23 cellular contexts compared by ENCODE assay signal in the genomic region with DNA sequence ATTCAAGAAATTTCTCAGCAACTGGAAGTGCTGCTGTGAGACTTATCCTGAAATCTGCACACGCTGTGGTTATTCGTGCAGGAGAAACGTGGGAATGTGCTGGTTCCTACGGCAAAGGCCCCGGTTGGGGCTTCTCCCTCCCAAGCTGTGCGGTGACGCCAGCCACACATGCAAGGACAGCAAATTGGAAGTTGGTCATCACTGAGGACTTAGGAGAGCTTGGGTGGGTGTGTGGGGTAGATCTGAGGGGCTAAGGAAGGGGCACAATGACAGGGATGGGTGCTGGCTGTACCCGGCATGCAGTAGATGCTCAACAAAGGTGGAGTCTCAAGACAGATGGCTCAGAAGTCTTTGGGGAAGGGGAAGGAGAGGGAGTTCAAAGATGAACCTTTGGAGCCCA.
"Had no signal": no experiment of that assay in that cellular context is flagged by ENCODE, and none has a peak within 500 bp of the region (broad histone marks: within the 10 kb centered on the region; RNA-seq: fewer than 3 reads in every experiment).

No MANE protein-coding gene starts in this region.

- H3K4me1 ChIP-seq: psoas muscle had no signal

- H3K9me3 ChIP-seq: esophagus squamous epithelium, mucosa of descending colon, psoas muscle, sigmoid colon, testis, tibial artery had no signal

- H3K4me3 Mint-ChIP-seq: memory B cell; mesothelial cell of epicardium; naive B cell; natural killer cell treated with Interleukin-12 subunit alpha and Interleukin-12 subunit beta and Interleukin-15 and Interleukin-18, amount 100 ng/mL, for 72 hours; neural crest cell; stimulated activated memory B cell treated with anti-CD40 and anti-IgM and Interleukin-4, amounts not matched to agents 10 μg/mL and 1 μg/mL and 100 μg/mL, for 72 hours; type B pancreatic cell had no signal

- H3K27ac Mint-ChIP-seq: memory B cell; mesothelial cell of epicardium; naive B cell; natural killer cell treated with Interleukin-12 subunit alpha and Interleukin-12 subunit beta and Interleukin-15 and Interleukin-18, amount 100 ng/mL, for 72 hours; stimulated activated memory B cell treated with anti-CD40 and anti-IgM and Interleukin-4, amounts not matched to agents 10 μg/mL and 1 μg/mL and 100 μg/mL, for 72 hours; type B pancreatic cell had no signal

- H3K9me3 Mint-ChIP-seq: memory B cell; mesothelial cell of epicardium; naive B cell; natural killer cell treated with Interleukin-12 subunit alpha and Interleukin-12 subunit beta and Interleukin-15 and Interleukin-18, amount 100 ng/mL, for 72 hours; neural crest cell; stimulated activated memory B cell treated with anti-CD40 and anti-IgM and Interleukin-4, amounts not matched to agents 10 μg/mL and 1 μg/mL and 100 μg/mL, for 72 hours had no signal

- H3K36me3 ChIP-seq: esophagus squamous epithelium, sigmoid colon, tibial artery had no signal

- H3K36me3 Mint-ChIP-seq: memory B cell; mesothelial cell of epicardium; naive B cell; natural killer cell treated with Interleukin-12 subunit alpha and Interleukin-12 subunit beta and Interleukin-15 and Interleukin-18, amount 100 ng/mL, for 72 hours; stimulated activated memory B cell treated with anti-CD40 and anti-IgM and Interleukin-4, amounts not matched to agents 10 μg/mL and 1 μg/mL and 100 μg/mL, for 72 hours; type B pancreatic cell had no signal

- DNase-seq: dermis blood vessel endothelial cell; effector memory CD4-positive, alpha-beta T cell; esophagus squamous epithelium; head of caudate nucleus; mucosa of descending colon; naive B cell; posterior cingulate gyrus; psoas muscle; right cardiac atrium; sigmoid colon; stimulated activated CD4-positive, alpha-beta T cell treated with anti-CD3 and anti-CD28 coated beads, Interleukin-4, amount 100 ng/mL, for 4 hours; stimulated activated naive CD8-positive, alpha-beta T cell treated with anti-CD3 and anti-CD28 coated beads, Interleukin-15, Interleukin-2, amounts not matched to agents 100 U/mL and 50 U/mL, for 24 hours; substantia nigra; testis; tibial artery had no signal

- H3K27ac ChIP-seq: coronary artery, esophagus squamous epithelium, psoas muscle, tibial artery had no signal

- H3K4me3 ChIP-seq: coronary artery, esophagus squamous epithelium, lung, mucosa of descending colon, psoas muscle, sigmoid colon, testis, tibial artery had no signal

- H3K4me1 Mint-ChIP-seq: memory B cell; naive B cell; stimulated activated memory B cell treated with anti-CD40 and anti-IgM and Interleukin-4, amounts not matched to agents 10 μg/mL and 1 μg/mL and 100 μg/mL, for 72 hours had no signal

- H3K27me3 Mint-ChIP-seq: stimulated activated memory B cell treated with anti-CD40 and anti-IgM and Interleukin-4, amounts not matched to agents 10 μg/mL and 1 μg/mL and 100 μg/mL, for 72 hours had no signal

- H3K27me3 ChIP-seq: esophagus squamous epithelium, sigmoid colon, testis, tibial artery had no signal

- ATAC-seq: mucosa of descending colon; natural killer cell treated with Interleukin-12 subunit alpha and Interleukin-12 subunit beta and Interleukin-15 and Interleukin-18, amount 100 ng/mL, for 72 hours; psoas muscle; right cardiac atrium; stimulated activated memory B cell treated with anti-CD40 and anti-IgM and Interleukin-4, amounts not matched to agents 10 μg/mL and 1 μg/mL and 100 μg/mL, for 72 hours; stimulated activated naive CD8-positive, alpha-beta T cell treated with anti-CD3 and anti-CD28 coated beads, Interleukin-15, Interleukin-2, amounts not matched to agents 100 U/mL and 50 U/mL, for 24 hours had no signal
